In genomic region chr11:64321026-64321425, GRCh38 we compare ENCODE assay signal across 1 cellular context.
TF ChIP-seq lines count a peak whose summit lies in the region.

No MANE protein-coding gene starts in this region.

TF ChIP-seq in HCT116, 20 proteins besides CTCF, POLR2A, EP300 and RAD21:
- TF ChIP-seq JUND (IDR thresholded peaks at IDR 0.05): no peak
- no peak for TF ChIP-seq REST (IDR thresholded peaks at IDR 0.05; ENCODE audit: low read depth)
- TF ChIP-seq MAX (IDR thresholded peaks at IDR 0.05): no peak
- no peak for TF ChIP-seq ZFX (IDR thresholded peaks at IDR 0.05)
- TF ChIP-seq ZNF274 (IDR thresholded peaks at IDR 0.05; ENCODE audit: low read depth, low read length): no peak
- no peak for TF ChIP-seq YY1 (IDR thresholded peaks at IDR 0.05; ENCODE audit: extremely low read depth, insufficient replicate concordance, low read depth, low read length)
- no peak for TF ChIP-seq ATF3 (IDR thresholded peaks at IDR 0.05)
- TF ChIP-seq CBX3 (IDR thresholded peaks at IDR 0.05; ENCODE audit: low read depth): no peak
- no peak for TF ChIP-seq SIN3A (IDR thresholded peaks at IDR 0.05; ENCODE audit: low read depth)
